ENCODE assay signal across 22 cellular contexts in genomic region chr5:86447362-86447761, GRCh38.
DNase-seq lines count a peak whose midpoint lies in the region; ATAC-seq and TF ChIP-seq lines count a peak whose summit lies in the region.
"Had no signal": no experiment of that assay in that cellular context is flagged by ENCODE, and none has a peak within 500 bp of the region (broad histone marks: within the 10 kb centered on the region; RNA-seq: fewer than 3 reads in every experiment).

No MANE protein-coding gene starts in this region.

- no peaks in the 10 kb centered on the region for H3K4me1 ChIP-seq in Loucy (ENCODE audit: insufficient read depth, low read length, poor library complexity, severe bottlenecking)
- H3K4me1 ChIP-seq: A549; BLaER1 treated with 17β-estradiol and CSF1 and Interleukin-3, amounts not matched to agents 10 nM and 100 nM had no signal

- no peaks in the 10 kb centered on the region for H3K79me2 ChIP-seq in Loucy (ENCODE audit: insufficient read depth, low read length)

- H3K27me3 Mint-ChIP-seq in natural killer cell treated with Interleukin-12 subunit alpha and Interleukin-12 subunit beta and Interleukin-15 and Interleukin-18, amount 100 ng/mL, for 72 hours, result no peaks in the 10 kb centered on the region
- H3K27me3 Mint-ChIP-seq: B cell; CD4-positive, CD25-positive, alpha-beta regulatory T cell; CD8-positive, alpha-beta memory T cell had no signal

- no peaks in the 10 kb centered on the region for H3K4me1 Mint-ChIP-seq in natural killer cell treated with Interleukin-12 subunit alpha and Interleukin-12 subunit beta and Interleukin-15 and Interleukin-18, amount 100 ng/mL, for 72 hours (ENCODE audit: low read depth in 2 of 2)
- H3K4me1 Mint-ChIP-seq: B cell; CD14-positive monocyte; CD4-positive, alpha-beta memory T cell; CD4-positive, CD25-positive, alpha-beta regulatory T cell; CD8-positive, alpha-beta memory T cell had no signal

- TF ChIP-seq CTCF in C4-2B (conservative IDR thresholded peaks at IDR 0.05) (peak; percentile 6; the same call in 1 of the 2 replicates), Loucy (conservative IDR thresholded peaks at IDR 0.05; ENCODE audit: low read length) (peak; percentile 29)

- H3K9me2 ChIP-seq in Loucy (replicated peaks; ENCODE audit: low read depth, low read length), result no peaks in the 10 kb centered on the region

- no peaks in the 10 kb centered on the region for H3K27me3 ChIP-seq in Loucy (ENCODE audit: insufficient read depth, low read length, poor library complexity, severe bottlenecking)
- H3K27me3 ChIP-seq: BLaER1 treated with 17β-estradiol and CSF1 and Interleukin-3, amounts not matched to agents 10 nM and 100 nM had no signal

- H3K36me3 Mint-ChIP-seq in natural killer cell treated with Interleukin-12 subunit alpha and Interleukin-12 subunit beta and Interleukin-15 and Interleukin-18, amount 100 ng/mL, for 72 hours, result no peaks in the 10 kb centered on the region
- H3K36me3 Mint-ChIP-seq: CD14-positive monocyte; CD4-positive, alpha-beta memory T cell; CD4-positive, CD25-positive, alpha-beta regulatory T cell; CD8-positive, alpha-beta memory T cell had no signal

- no peak overlapping the region for H3K4me3 Mint-ChIP-seq in natural killer cell treated with Interleukin-12 subunit alpha and Interleukin-12 subunit beta and Interleukin-15 and Interleukin-18, amount 100 ng/mL, for 72 hours
- H3K4me3 Mint-ChIP-seq: B cell; CD14-positive monocyte; CD4-positive, alpha-beta memory T cell; CD8-positive, alpha-beta memory T cell had no signal

- no peaks in the 10 kb centered on the region for H4K20me1 ChIP-seq in Loucy (ENCODE audit: insufficient read depth, low read length, poor library complexity, severe bottlenecking)
- H4K20me1 ChIP-seq: BLaER1 treated with 17β-estradiol and CSF1 and Interleukin-3, amounts not matched to agents 10 nM and 100 nM had no signal

- no peak for ATAC-seq in natural killer cell treated with Interleukin-12 subunit alpha and Interleukin-12 subunit beta and Interleukin-15 and Interleukin-18, amount 100 ng/mL, for 72 hours
- ATAC-seq: A549, GM12878 had no signal

- H2AFZ ChIP-seq in Loucy (ENCODE audit: low read length), result no peak overlapping the region

- no peaks in the 10 kb centered on the region for H3K9me3 ChIP-seq in Loucy (ENCODE audit: insufficient read depth, low read depth, low read length)
- H3K9me3 ChIP-seq: A549; BLaER1 treated with 17β-estradiol and CSF1 and Interleukin-3, amounts not matched to agents 10 nM and 100 nM had no signal

- H3K4me2 ChIP-seq in Loucy (ENCODE audit: low read depth, low read length, poor library complexity, severe bottlenecking), result no peak overlapping the region
- H3K4me2 ChIP-seq: A549; BLaER1 treated with 17β-estradiol and CSF1 and Interleukin-3, amounts not matched to agents 10 nM and 100 nM had no signal

- no peak overlapping the region for H3K4me3 ChIP-seq in Loucy (ENCODE audit: low read length, poor library complexity, severe bottlenecking)
- H3K4me3 ChIP-seq: A549; BLaER1 treated with 17β-estradiol and CSF1 and Interleukin-3, amounts not matched to agents 10 nM and 100 nM; GM12878 had no signal

- no peaks in the 10 kb centered on the region for H3K36me3 ChIP-seq in Loucy (ENCODE audit: insufficient read depth, low read length)
- H3K36me3 ChIP-seq: BLaER1 treated with 17β-estradiol and CSF1 and Interleukin-3, amounts not matched to agents 10 nM and 100 nM had no signal

- H3K27ac ChIP-seq in C4-2B, result no peak overlapping the region
- H3K27ac ChIP-seq: A549; BLaER1 treated with 17β-estradiol and CSF1 and Interleukin-3, amounts not matched to agents 10 nM and 100 nM had no signal

- no peaks in the 10 kb centered on the region for H3F3A ChIP-seq in Loucy (ENCODE audit: low read depth)

- DNase-seq in natural killer cell treated with Interleukin-12 subunit alpha and Interleukin-12 subunit beta and Interleukin-15 and Interleukin-18, amount 100 ng/mL, for 72 hours (ENCODE audit: low spot score), result no peak
- DNase-seq in amygdala (lab: John Stamatoyannopoulos, UW) (no peak), AG08396 (ENCODE audit: low spot score) (no peak)
- DNase-seq: 8988T; CD4-positive, alpha-beta memory T cell; CD4-positive, CD25-positive, alpha-beta regulatory T cell; CD8-positive, alpha-beta memory T cell; COR-L47; DMS 273 treated with DMSO at 0.1 percent for 48 hours; DMS153; DMS53; DMS79; DND-41; EL; GDM1 had no signal

- no peak overlapping the region for H3K9ac ChIP-seq in Loucy (ENCODE audit: low read depth, low read length, poor library complexity, severe bottlenecking)
- H3K9ac ChIP-seq: BLaER1 treated with 17β-estradiol and CSF1 and Interleukin-3, amounts not matched to agents 10 nM and 100 nM had no signal

- H3K9me3 Mint-ChIP-seq in natural killer cell treated with Interleukin-12 subunit alpha and Interleukin-12 subunit beta and Interleukin-15 and Interleukin-18, amount 100 ng/mL, for 72 hours, result peaks cover 10% of the 10 kb centered on the region
- H3K9me3 Mint-ChIP-seq: CD8-positive, alpha-beta memory T cell had no signal

- no peak overlapping the region for H3K27ac Mint-ChIP-seq in natural killer cell treated with Interleukin-12 subunit alpha and Interleukin-12 subunit beta and Interleukin-15 and Interleukin-18, amount 100 ng/mL, for 72 hours
- H3K27ac Mint-ChIP-seq: B cell; CD14-positive monocyte; CD4-positive, alpha-beta memory T cell; CD4-positive, CD25-positive, alpha-beta regulatory T cell; CD8-positive, alpha-beta memory T cell had no signal
